29 cellular contexts compared by ENCODE assay signal in genomic region chr7:104064969-104065387, GRCh38.
"Had no signal": no experiment of that assay in that cellular context is flagged by ENCODE, and none has a peak within 500 bp of the region (broad histone marks: within the 10 kb centered on the region; RNA-seq: fewer than 3 reads in every experiment).

No MANE protein-coding gene starts in this region.

- FAIRE-seq: urothelium cell line had no signal

- H3K4me3 ChIP-seq: stomach, suprapubic skin, testis, thoracic aorta, thyroid gland, tibial artery, tibial nerve, transverse colon, upper lobe of left lung, upper lobe of right lung, uterus, vagina had no signal

- H3K9me3 Mint-ChIP-seq: stimulated activated effector memory CD8-positive, alpha-beta T cell treated with anti-CD3 and anti-CD28 coated beads, Interleukin-12 subunit alpha, Interleukin-12 subunit beta, amount 100 ng/mL, for 72 hours; type B pancreatic cell had no signal

- H3K4me1 Mint-ChIP-seq: stimulated activated effector memory CD8-positive, alpha-beta T cell treated with anti-CD3 and anti-CD28 coated beads, Interleukin-12 subunit alpha, Interleukin-12 subunit beta, amount 100 ng/mL, for 72 hours; stimulated activated memory B cell treated with anti-CD40 and anti-IgM and Interleukin-4, amounts not matched to agents 10 μg/mL and 1 μg/mL and 100 μg/mL, for 72 hours; stimulated activated naive B cell treated with anti-CD40 and anti-IgM and Interleukin-4, amounts not matched to agents 10 μg/mL and 1 μg/mL and 100 μg/mL, for 72 hours; stimulated activated naive CD8-positive, alpha-beta T cell treated with anti-CD3 and anti-CD28 coated beads, Interleukin-15, amount 100 ng/mL, for 72 hours had no signal

- H3K27ac ChIP-seq: stomach, suprapubic skin, testis, thoracic aorta, thyroid gland, tibial artery, tibial nerve, transverse colon, upper lobe of left lung, upper lobe of right lung, uterus, vagina had no signal

- DNase-seq: stimulated activated CD4-positive, alpha-beta T cell treated with anti-CD3 and anti-CD28 coated beads, Interleukin-2, amount 100 ng/mL, for 48 hours; stimulated activated CD4-positive, alpha-beta T cell treated with anti-CD3 and anti-CD28 coated beads, Interleukin-4, amount 100 ng/mL, for 1 hour; stimulated activated CD4-positive, alpha-beta T cell treated with anti-CD3 and anti-CD28 coated beads, Interleukin-4, amount 100 ng/mL, for 24 hours; stimulated activated CD4-positive, alpha-beta T cell treated with anti-CD3 and anti-CD28 coated beads, Interleukin-4, amount 100 ng/mL, for 4 hours; stimulated activated CD8-positive, alpha-beta memory T cell treated with anti-CD3 and anti-CD28 coated beads, Interleukin-4, amount 100 ng/mL, for 48 hours; stimulated activated naive B cell treated with anti-CD40 and anti-IgM and Interleukin-4, amounts not matched to agents 10 μg/mL and 1 μg/mL and 100 μg/mL, for 72 hours; stimulated activated naive CD4-positive, alpha-beta T cell; stimulated activated naive CD4-positive, alpha-beta T cell treated with Interleukin-2 at 50 U/mL for 16 hours; stimulated activated naive CD8-positive, alpha-beta T cell treated with anti-CD3 and anti-CD28 coated beads, Interleukin-15, amount 100 ng/mL, for 72 hours; stimulated activated naive CD8-positive, alpha-beta T cell treated with anti-CD3 and anti-CD28 coated beads, Interleukin-15, Interleukin-2, amounts not matched to agents 100 U/mL and 50 U/mL, for 24 hours; stomach; substantia nigra; testis; thyroid gland; tibial artery; transverse colon; trophoblast cell; upper lobe of left lung; upper lobe of right lung; uterus had no signal

- H3K36me3 ChIP-seq: stomach, suprapubic skin, thoracic aorta, thyroid gland, tibial artery, tibial nerve, transverse colon, upper lobe of left lung, upper lobe of right lung, uterus, vagina had no signal

- H3K27ac Mint-ChIP-seq: stimulated activated effector memory CD8-positive, alpha-beta T cell treated with anti-CD3 and anti-CD28 coated beads, Interleukin-12 subunit alpha, Interleukin-12 subunit beta, amount 100 ng/mL, for 72 hours; stimulated activated memory B cell treated with anti-CD40 and anti-IgM and Interleukin-4, amounts not matched to agents 10 μg/mL and 1 μg/mL and 100 μg/mL, for 72 hours; stimulated activated naive B cell treated with anti-CD40 and anti-IgM and Interleukin-4, amounts not matched to agents 10 μg/mL and 1 μg/mL and 100 μg/mL, for 72 hours; stimulated activated naive CD8-positive, alpha-beta T cell treated with anti-CD3 and anti-CD28 coated beads, Interleukin-15, amount 100 ng/mL, for 72 hours; stimulated activated naive CD8-positive, alpha-beta T cell treated with anti-CD3 and anti-CD28 coated beads, Interleukin-15, Interleukin-2, amounts not matched to agents 100 ng/mL and 50 ng/mL, for 24 hours; type B pancreatic cell had no signal

- H3K27me3 Mint-ChIP-seq: stimulated activated memory B cell treated with anti-CD40 and anti-IgM and Interleukin-4, amounts not matched to agents 10 μg/mL and 1 μg/mL and 100 μg/mL, for 72 hours; stimulated activated naive B cell treated with anti-CD40 and anti-IgM and Interleukin-4, amounts not matched to agents 10 μg/mL and 1 μg/mL and 100 μg/mL, for 72 hours; stimulated activated naive CD8-positive, alpha-beta T cell treated with anti-CD3 and anti-CD28 coated beads, Interleukin-15, amount 100 ng/mL, for 72 hours; type B pancreatic cell had no signal

- H3K4me3 Mint-ChIP-seq: stimulated activated effector memory CD8-positive, alpha-beta T cell treated with anti-CD3 and anti-CD28 coated beads, Interleukin-12 subunit alpha, Interleukin-12 subunit beta, amount 100 ng/mL, for 72 hours; stimulated activated memory B cell treated with anti-CD40 and anti-IgM and Interleukin-4, amounts not matched to agents 10 μg/mL and 1 μg/mL and 100 μg/mL, for 72 hours; stimulated activated naive B cell treated with anti-CD40 and anti-IgM and Interleukin-4, amounts not matched to agents 10 μg/mL and 1 μg/mL and 100 μg/mL, for 72 hours; stimulated activated naive CD8-positive, alpha-beta T cell treated with anti-CD3 and anti-CD28 coated beads, Interleukin-15, amount 100 ng/mL, for 72 hours; stimulated activated naive CD8-positive, alpha-beta T cell treated with anti-CD3 and anti-CD28 coated beads, Interleukin-15, Interleukin-2, amounts not matched to agents 100 ng/mL and 50 ng/mL, for 24 hours; type B pancreatic cell had no signal

- H3K27me3 ChIP-seq: stomach, suprapubic skin, testis, thyroid gland, tibial artery, tibial nerve, transverse colon, upper lobe of left lung, upper lobe of right lung, uterus, vagina had no signal

- H3K4me1 ChIP-seq: stomach, suprapubic skin, testis, thyroid gland, tibial artery, tibial nerve, transverse colon, upper lobe of left lung, upper lobe of right lung, uterus, vagina had no signal

- H3K9me3 ChIP-seq: stomach, suprapubic skin, testis, thoracic aorta, thyroid gland, tibial artery, tibial nerve, transverse colon, upper lobe of left lung, upper lobe of right lung, uterus, vagina had no signal

- ATAC-seq: stimulated activated effector memory CD8-positive, alpha-beta T cell treated with anti-CD3 and anti-CD28 coated beads, Interleukin-12 subunit alpha, Interleukin-12 subunit beta, amount 100 ng/mL, for 72 hours; stimulated activated memory B cell treated with anti-CD40 and anti-IgM and Interleukin-4, amounts not matched to agents 10 μg/mL and 1 μg/mL and 100 μg/mL, for 72 hours; stimulated activated naive B cell treated with anti-CD40 and anti-IgM and Interleukin-4, amounts not matched to agents 10 μg/mL and 1 μg/mL and 100 μg/mL, for 72 hours; stimulated activated naive CD8-positive, alpha-beta T cell treated with anti-CD3 and anti-CD28 coated beads, Interleukin-15, amount 100 ng/mL, for 72 hours; stimulated activated naive CD8-positive, alpha-beta T cell treated with anti-CD3 and anti-CD28 coated beads, Interleukin-15, Interleukin-2, amounts not matched to agents 100 U/mL and 50 U/mL, for 24 hours; upper lobe of right lung had no signal

- H3K36me3 Mint-ChIP-seq: stimulated activated effector memory CD8-positive, alpha-beta T cell treated with anti-CD3 and anti-CD28 coated beads, Interleukin-12 subunit alpha, Interleukin-12 subunit beta, amount 100 ng/mL, for 72 hours; stimulated activated memory B cell treated with anti-CD40 and anti-IgM and Interleukin-4, amounts not matched to agents 10 μg/mL and 1 μg/mL and 100 μg/mL, for 72 hours; stimulated activated naive B cell treated with anti-CD40 and anti-IgM and Interleukin-4, amounts not matched to agents 10 μg/mL and 1 μg/mL and 100 μg/mL, for 72 hours; type B pancreatic cell had no signal
